10 cellular contexts compared by ENCODE assay signal in genomic region chr11:120120805-120121335, GRCh38. TPM values are rescaled to one million over a fixed set of nuclear protein-coding genes. Genes with fewer than 3 reads are reported as not detected.
"Had no signal": no experiment of that assay in that cellular context is flagged by ENCODE, and none has a peak within 500 bp of the region (broad histone marks: within the 10 kb centered on the region; RNA-seq: fewer than 3 reads in every experiment).

No MANE protein-coding gene starts in this region.

- H3K4me3 Mint-ChIP-seq: naive B cell; stimulated activated naive B cell treated with anti-CD40 and anti-IgM and Interleukin-4, amounts not matched to agents 10 μg/mL and 1 μg/mL and 100 μg/mL, for 72 hours had no signal

- H3K9me3 ChIP-seq: spleen had no signal

- H3K4me3 ChIP-seq: cardiac muscle cell, spleen had no signal

- H3K36me3 ChIP-seq: cardiac muscle cell, spleen had no signal

- H3K36me3 Mint-ChIP-seq: naive B cell; stimulated activated naive B cell treated with anti-CD40 and anti-IgM and Interleukin-4, amounts not matched to agents 10 μg/mL and 1 μg/mL and 100 μg/mL, for 72 hours had no signal

- H3K27ac Mint-ChIP-seq: stimulated activated naive B cell treated with anti-CD40 and anti-IgM and Interleukin-4, amounts not matched to agents 10 μg/mL and 1 μg/mL and 100 μg/mL, for 72 hours had no signal

- ATAC-seq: right cardiac atrium; stimulated activated naive B cell treated with anti-CD40 and anti-IgM and Interleukin-4, amounts not matched to agents 10 μg/mL and 1 μg/mL and 100 μg/mL, for 72 hours had no signal

- H3K4me1 ChIP-seq: spleen had no signal

- H3K27ac ChIP-seq: cardiac muscle cell, spleen had no signal

- DNase-seq: activated CD4-positive, CD25-positive, alpha-beta regulatory T cell treated with anti-CD3 and anti-CD28 coated beads, Interleukin-2, amount 50 U/mL, for 72 hours; activated naive CD4-positive, alpha-beta T cell treated with Interleukin-2 at 50 U/mL for 16 hours; naive B cell; right cardiac atrium; spleen; stimulated activated CD4-positive, alpha-beta T cell treated with anti-CD3 and anti-CD28 coated beads, Interleukin-1b, Interleukin-23, amount 100 ng/mL, for 48 hours; stimulated activated naive B cell treated with anti-CD40 and anti-IgM and Interleukin-4, amounts not matched to agents 10 μg/mL and 1 μg/mL and 100 μg/mL, for 72 hours; SW 1271 had no signal

- H3K4me1 Mint-ChIP-seq: stimulated activated naive B cell treated with anti-CD40 and anti-IgM and Interleukin-4, amounts not matched to agents 10 μg/mL and 1 μg/mL and 100 μg/mL, for 72 hours had no signal

- H3K9me3 Mint-ChIP-seq: stimulated activated naive B cell treated with anti-CD40 and anti-IgM and Interleukin-4, amounts not matched to agents 10 μg/mL and 1 μg/mL and 100 μg/mL, for 72 hours had no signal

- H3K27me3 ChIP-seq: cardiac muscle cell had no signal

RNA-seq across cellular contexts. Expression of gene TRIM29, which starts 17.0 kb away (rescaled TPM):
- total RNA-seq: cardiac muscle cell, frontal cortex had no signal
